Comparison of ENCODE assay signal across 19 cellular contexts in genomic region chr17:1693339-1693738, GRCh38.
"Had no signal": no experiment of that assay in that cellular context is flagged by ENCODE, and none has a peak within 500 bp of the region (broad histone marks: within the 10 kb centered on the region; RNA-seq: fewer than 3 reads in every experiment).

No MANE protein-coding gene starts in this region.

- H3K4me3 Mint-ChIP-seq: activated CD4-positive, alpha-beta memory T cell treated with anti-CD3 and anti-CD28 coated beads, Interleukin-2, amount 10 ng/mL, durations not matched to agents 7 days and 5 days; activated T-cell treated with anti-CD3 and anti-CD28 coated beads, Interleukin-2, amount 50 U/mL, for 24 hours; central memory CD8-positive, alpha-beta T cell; natural killer cell; T-helper 17 cell had no signal

- ATAC-seq: gastroesophageal sphincter, left lobe of liver, natural killer cell, T-helper 17 cell had no signal

- DNase-seq: activated CD4-positive, alpha-beta memory T cell treated with anti-CD3 and anti-CD28 coated beads, Interleukin-2, amount 10 ng/mL, durations not matched to agents 7 days and 5 days; activated CD4-positive, alpha-beta T cell treated with anti-CD3 and anti-CD28 coated beads for 4 hours; activated naive CD4-positive, alpha-beta T cell treated with anti-CD3 and anti-CD28 coated beads, Interleukin-2, amount 50 U/mL, for 16 hours; activated T-cell treated with anti-CD3 and anti-CD28 coated beads, Interleukin-2, amount 50 U/mL, for 24 hours; effector CD8-positive, alpha-beta T cell; islet precursor cell; natural killer cell; stimulated activated CD4-positive, alpha-beta T cell treated with anti-CD3 and anti-CD28 coated beads, Interleukin-15, amount 100 ng/mL, for 24 hours; stimulated activated CD4-positive, alpha-beta T cell treated with anti-CD3 and anti-CD28 coated beads, Interleukin-4, amount 100 ng/mL, for 1 hour; stimulated activated naive CD4-positive, alpha-beta T cell; T-helper 17 cell; tibial artery had no signal

- H3K4me1 ChIP-seq: gastroesophageal sphincter, right atrium auricular region had no signal

- H3K36me3 ChIP-seq: gastroesophageal sphincter, right atrium auricular region, tibial artery had no signal

- H3K27me3 ChIP-seq: gastroesophageal sphincter, right atrium auricular region, tibial artery had no signal

- H3K27me3 Mint-ChIP-seq: activated T-cell treated with anti-CD3 and anti-CD28 coated beads, Interleukin-2, amount 50 U/mL, for 24 hours; progenitor cell of endocrine pancreas; T-helper 17 cell had no signal

- H3K27ac Mint-ChIP-seq: activated CD4-positive, alpha-beta memory T cell treated with anti-CD3 and anti-CD28 coated beads, Interleukin-2, amount 10 ng/mL, durations not matched to agents 7 days and 5 days; activated T-cell treated with anti-CD3 and anti-CD28 coated beads, Interleukin-2, amount 50 U/mL, for 24 hours; natural killer cell; progenitor cell of endocrine pancreas; T-helper 17 cell had no signal

- H3K4me3 ChIP-seq: coronary artery, gastroesophageal sphincter, right atrium auricular region, skin epidermis, tibial artery had no signal

- H3K9me3 ChIP-seq: gastroesophageal sphincter, right atrium auricular region, tibial artery had no signal

- H3K9me3 Mint-ChIP-seq: activated CD4-positive, alpha-beta memory T cell treated with anti-CD3 and anti-CD28 coated beads, Interleukin-2, amount 10 ng/mL, durations not matched to agents 7 days and 5 days; activated T-cell treated with anti-CD3 and anti-CD28 coated beads, Interleukin-2, amount 50 U/mL, for 24 hours; central memory CD8-positive, alpha-beta T cell; natural killer cell had no signal

- H3K27ac ChIP-seq: coronary artery, gastroesophageal sphincter, right atrium auricular region, skin epidermis, tibial artery had no signal

- H3K4me1 Mint-ChIP-seq: activated CD4-positive, alpha-beta memory T cell treated with anti-CD3 and anti-CD28 coated beads, Interleukin-2, amount 10 ng/mL, durations not matched to agents 7 days and 5 days; central memory CD8-positive, alpha-beta T cell; natural killer cell; T-helper 17 cell had no signal

- H3K36me3 Mint-ChIP-seq: natural killer cell had no signal
